In genomic region chr2:239682518-239682917, GRCh38 we compare ENCODE assay signal across 17 cellular contexts.
A peak's percentile ranks its signal among the peaks of the same experiment; 100 is the strongest.
DNase-seq lines count a peak whose midpoint lies in the region; ATAC-seq and TF ChIP-seq lines count a peak whose summit lies in the region.
"Had no signal": no experiment of that assay in that cellular context is flagged by ENCODE, and none has a peak within 500 bp of the region (broad histone marks: within the 10 kb centered on the region; RNA-seq: fewer than 3 reads in every experiment).

No MANE protein-coding gene starts in this region.

- no peak for ATAC-seq in activated T-cell treated with anti-CD3 and anti-CD28 coated beads, Interleukin-2, amount 50 U/mL, for 72 hours (replicated peaks in 1 of 2)
- ATAC-seq: A549; CD8-positive, alpha-beta T cell had no signal

- H3K9me3 Mint-ChIP-seq in activated T-cell treated with anti-CD3 and anti-CD28 coated beads, Interleukin-2, amount 50 U/mL, for 72 hours: peaks cover 1 to 3% of the 10 kb centered on the region in 2 donors
- peaks cover 3% of the 10 kb centered on the region for H3K9me3 Mint-ChIP-seq in activated T-cell treated with anti-CD3 and anti-CD28 coated beads, Interleukin-2, amount 50 U/mL, for 24 hours
- H3K9me3 Mint-ChIP-seq: CD4-positive, alpha-beta T cell had no signal

- CTCF ChIA-PET in HEK293 (lab: Yijun Ruan, JAX): interaction anchor here (0.8 kb wide), 1 partner anchor 199 kb away, joined by 3 read pairs; no protein-coding TSS in a partner anchor

- POLR2A ChIA-PET in HEK293 (lab: Yijun Ruan, JAX): no interaction called here

- no peak overlapping the region for H3K27ac ChIP-seq in HEK293 (ENCODE audit: extremely low read depth, low read depth, low read length)
- H3K27ac ChIP-seq: 22Rv1; A549; BLaER1 treated with 17β-estradiol and CSF1 and Interleukin-3, amounts not matched to agents 10 nM and 100 nM; C4-2B had no signal

- peak overlapping the region; percentile 68 for H3K27ac Mint-ChIP-seq in activated T-cell treated with anti-CD3 and anti-CD28 coated beads, Interleukin-2, amount 50 U/mL, for 72 hours
- H3K27ac Mint-ChIP-seq in activated T-cell treated with anti-CD3 and anti-CD28 coated beads, Interleukin-2, amount 50 U/mL, for 24 hours: no peak overlapping the region
- H3K27ac Mint-ChIP-seq: B cell; CD4-positive, alpha-beta T cell; CD8-positive, alpha-beta T cell had no signal

- no peak for TF ChIP-seq CTCF in HEK293 (tag by site-specific recombination; IDR thresholded peaks at IDR 0.05)

- H3K9me3 ChIP-seq in HEK293 (ENCODE audit: control insufficient read depth, insufficient read depth, low read depth, low read length): no peaks in the 10 kb centered on the region
- H3K9me3 ChIP-seq: A549, Caco-2 had no signal

- H3K4me3 ChIP-seq in HEK293 (ENCODE audit: low read depth, low read length): no peak overlapping the region
- H3K4me3 ChIP-seq: A549; BLaER1 treated with 17β-estradiol and CSF1 and Interleukin-3, amounts not matched to agents 10 nM and 100 nM had no signal

- H3K36me3 ChIP-seq in HEK293 (ENCODE audit: control insufficient read depth in 2 of 2, insufficient read depth in 1 of 2, low read length in 2 of 2): no peaks in the 10 kb centered on the region
- H3K36me3 ChIP-seq: BLaER1 treated with 17β-estradiol and CSF1 and Interleukin-3, amounts not matched to agents 10 nM and 100 nM had no signal

- no peaks in the 10 kb centered on the region for H3K4me1 Mint-ChIP-seq in activated T-cell treated with anti-CD3 and anti-CD28 coated beads, Interleukin-2, amount 50 U/mL, for 72 hours (ENCODE audit: low read depth)
- H3K4me1 Mint-ChIP-seq in activated T-cell treated with anti-CD3 and anti-CD28 coated beads, Interleukin-2, amount 50 U/mL, for 24 hours (ENCODE audit: low read depth): no peaks in the 10 kb centered on the region
- H3K4me1 Mint-ChIP-seq: B cell had no signal

- DNase-seq in NCI-H2171 treated with DMSO at 0.1 percent for 48 hours (lab: John Stamatoyannopoulos, UW): peak; percentile 7
- no peak for DNase-seq in NCI-H2171 (lab: John Stamatoyannopoulos, UW)
- no peak for DNase-seq in activated T-cell treated with anti-CD3 and anti-CD28 coated beads, Interleukin-2, amount 50 U/mL, for 72 hours
- no peak for DNase-seq in activated T-cell treated with anti-CD3 and anti-CD28 coated beads, Interleukin-2, amount 50 U/mL, for 24 hours
- DNase-seq: AML-193; Caco-2; Calu3; CD4-positive, alpha-beta T cell; CD8-positive, alpha-beta T cell; DMS79 treated with DMSO at 0.1 percent for 48 hours; GF-D8 had no signal

- no peak overlapping the region for H3K4me3 Mint-ChIP-seq in activated T-cell treated with anti-CD3 and anti-CD28 coated beads, Interleukin-2, amount 50 U/mL, for 72 hours
- H3K4me3 Mint-ChIP-seq in activated T-cell treated with anti-CD3 and anti-CD28 coated beads, Interleukin-2, amount 50 U/mL, for 24 hours: no peak overlapping the region
- H3K4me3 Mint-ChIP-seq: B cell; CD4-positive, alpha-beta T cell; CD8-positive, alpha-beta T cell had no signal

- H3K36me3 Mint-ChIP-seq in activated T-cell treated with anti-CD3 and anti-CD28 coated beads, Interleukin-2, amount 50 U/mL, for 72 hours (ENCODE audit: insufficient read depth in 2 of 2): peaks cover 1 to 3% of the 10 kb centered on the region in 2 donors
- H3K36me3 Mint-ChIP-seq in activated T-cell treated with anti-CD3 and anti-CD28 coated beads, Interleukin-2, amount 50 U/mL, for 24 hours (ENCODE audit: low read depth): no peaks in the 10 kb centered on the region
- H3K36me3 Mint-ChIP-seq: CD8-positive, alpha-beta T cell had no signal

- no peaks in the 10 kb centered on the region for H3K4me1 ChIP-seq in HEK293 (ENCODE audit: control insufficient read depth, insufficient read depth, low read length)
- H3K4me1 ChIP-seq: A549, Caco-2 had no signal

- peaks cover 30% of the 10 kb centered on the region for H3K27me3 Mint-ChIP-seq in activated T-cell treated with anti-CD3 and anti-CD28 coated beads, Interleukin-2, amount 50 U/mL, for 72 hours (ENCODE audit: low read depth)
- H3K27me3 Mint-ChIP-seq in activated T-cell treated with anti-CD3 and anti-CD28 coated beads, Interleukin-2, amount 50 U/mL, for 24 hours: peaks cover 33% of the 10 kb centered on the region

TF ChIP-seq in HEK293, 187 proteins besides CTCF, POLR2A, EP300 and RAD21:
- no peak for TF ChIP-seq ZNF184 (tag by site-specific recombination; IDR thresholded peaks at IDR 0.05)
- TF ChIP-seq SETDB1 (IDR thresholded peaks at IDR 0.05; ENCODE audit: insufficient read length, low read length): peak; percentile 79
- TF ChIP-seq ZNF133 (tag by site-specific recombination; IDR thresholded peaks at IDR 0.05): peak; percentile 46; the same call in 1 of the 2 replicates
TF ChIP-seq in HEK293: peak in this region for 2.
